Comparison of ENCODE assay signal across 9 cellular contexts in genomic region chr7:23811540-23811939, GRCh38.
A peak's percentile ranks its signal among the peaks of the same experiment; 100 is the strongest.
DNase-seq lines count a peak whose midpoint lies in the region; ATAC-seq, FAIRE-seq and TF ChIP-seq lines count a peak whose summit lies in the region.
"Had no signal": no experiment of that assay in that cellular context is flagged by ENCODE, and none has a peak within 500 bp of the region (broad histone marks: within the 10 kb centered on the region; RNA-seq: fewer than 3 reads in every experiment).

No MANE protein-coding gene starts in this region.

- WGBS in liver = 100% methylated on average over 1 of the region's 1 CpG

- H3K27me3 ChIP-seq in CD4-positive, alpha-beta T cell (ENCODE audit: control insufficient read depth, insufficient read depth, low read length) = no peaks in the 10 kb centered on the region
- H3K27me3 ChIP-seq in liver (ENCODE audit: control insufficient read depth in 4 of 4, insufficient read depth in 4 of 4, low read length in 3 of 4) = no peaks in the 10 kb centered on the region

- intact Hi-C loops in CD4-positive, alpha-beta T cell (cut with DNase I, micrococcal nuclease) = no loop called here
- intact Hi-C loops in activated CD4-positive, alpha-beta T cell treated with anti-CD3 and anti-CD28 coated beads, Interleukin-2, amount 10 ng/mL, durations not matched to agents 24 days and 14 days (cut with micrococcal nuclease) = no loop called here

- FAIRE-seq in urothelium cell line (lab: Jason Lieb, UNC) = no peak

- H3K27ac Mint-ChIP-seq in CD4-positive, alpha-beta T cell = no peak overlapping the region
- no peak overlapping the region for H3K27ac Mint-ChIP-seq in activated CD4-positive, alpha-beta T cell treated with anti-CD3 and anti-CD28 coated beads, Interleukin-2, amount 10 ng/mL, durations not matched to agents 24 days and 14 days

- CTCF ChIA-PET in CD4-positive, alpha-beta T cell (lab: Charles Lee) = no interaction called here

- no peaks in the 10 kb centered on the region for H3K36me3 Mint-ChIP-seq in CD4-positive, alpha-beta T cell (ENCODE audit: low read depth)
- no peaks in the 10 kb centered on the region for H3K36me3 Mint-ChIP-seq in activated CD4-positive, alpha-beta T cell treated with anti-CD3 and anti-CD28 coated beads, Interleukin-2, amount 10 ng/mL, durations not matched to agents 24 days and 14 days (ENCODE audit: low read depth)

- no peak overlapping the region for H3K9ac ChIP-seq in liver (ENCODE audit: low read depth in 1 of 2, low read length in 2 of 2)

- peaks cover 6% of the 10 kb centered on the region for H3K27me3 Mint-ChIP-seq in CD4-positive, alpha-beta T cell
- no peaks in the 10 kb centered on the region for H3K27me3 Mint-ChIP-seq in activated CD4-positive, alpha-beta T cell treated with anti-CD3 and anti-CD28 coated beads, Interleukin-2, amount 10 ng/mL, durations not matched to agents 24 days and 14 days

- no peaks in the 10 kb centered on the region for H3K36me3 ChIP-seq in liver (ENCODE audit: control insufficient read depth in 4 of 4, insufficient read depth in 3 of 4, low read depth in 1 of 4, low read length in 3 of 4)

- peaks cover 12% of the 10 kb centered on the region for H3K9me3 Mint-ChIP-seq in CD4-positive, alpha-beta T cell
- H3K9me3 Mint-ChIP-seq in activated CD4-positive, alpha-beta T cell treated with anti-CD3 and anti-CD28 coated beads, Interleukin-2, amount 10 ng/mL, durations not matched to agents 24 days and 14 days = no peaks in the 10 kb centered on the region

- TF ChIP-seq RAD21 in liver (IDR thresholded peaks at IDR 0.05) = no peak

- peak; percentile 24 for TF ChIP-seq CTCF in CD4-positive, alpha-beta T cell (IDR thresholded peaks at IDR 0.05)
- TF ChIP-seq CTCF in liver (IDR thresholded peaks at IDR 0.05; ENCODE audit: low read depth, low read length, missing input control) = peak; percentile 9

- POLR2A ChIA-PET in CD4-positive, alpha-beta T cell (lab: Charles Lee) = no interaction called here

- no peak overlapping the region for H3K4me3 Mint-ChIP-seq in CD4-positive, alpha-beta T cell
- H3K4me3 Mint-ChIP-seq in activated CD4-positive, alpha-beta T cell treated with anti-CD3 and anti-CD28 coated beads, Interleukin-2, amount 10 ng/mL, durations not matched to agents 24 days and 14 days = no peak overlapping the region

- no peaks in the 10 kb centered on the region for H3K9me3 ChIP-seq in CD4-positive, alpha-beta T cell (ENCODE audit: control insufficient read depth, low read length)
- H3K9me3 ChIP-seq in liver (ENCODE audit: control insufficient read depth in 4 of 4, low read length in 3 of 4) = peaks cover 0 to 4% (median 0%) of the 10 kb centered on the region in 4 donors

- ATAC-seq in CD4-positive, alpha-beta T cell (ENCODE audit: poor library complexity) = no peak
- ATAC-seq in GM18498 (IDR thresholded peaks at IDR 0.05; ENCODE audit: unreplicated experiment) = no peak
- ATAC-seq: esophagus mucosa had no signal

- no peak overlapping the region for H3K4me3 ChIP-seq in liver (ENCODE audit: low read depth in 1 of 3, low read length in 3 of 3)

- no peak for DNase-seq in CD4-positive, alpha-beta T cell
- DNase-seq in HT-29 (ENCODE audit: low spot score) (peak; percentile 31), SW480 (ENCODE audit: low spot score) (peak; percentile 20), SKM-1 (lab: John Stamatoyannopoulos, UW; ENCODE audit: unreplicated experiment) (no peak), urothelium cell line (ENCODE audit: low spot score) (no peak)
- DNase-seq in activated CD4-positive, alpha-beta T cell treated with anti-CD3 and anti-CD28 coated beads, Interleukin-2, amount 10 ng/mL, durations not matched to agents 24 days and 14 days = no peak

- no peak overlapping the region for H3K27ac ChIP-seq in CD4-positive, alpha-beta T cell (ENCODE audit: low read depth, low read length)
- no peak overlapping the region for H3K27ac ChIP-seq in liver (ENCODE audit: low read depth in 1 of 2, low read length in 2 of 2)

- H3K4me1 ChIP-seq in liver (ENCODE audit: control insufficient read depth in 4 of 4, insufficient read depth in 4 of 4, low read length in 3 of 4) = no peaks in the 10 kb centered on the region

- H3K4me1 Mint-ChIP-seq in CD4-positive, alpha-beta T cell (ENCODE audit: low read depth) = no peaks in the 10 kb centered on the region
- H3K4me1 Mint-ChIP-seq in activated CD4-positive, alpha-beta T cell treated with anti-CD3 and anti-CD28 coated beads, Interleukin-2, amount 10 ng/mL, durations not matched to agents 24 days and 14 days = peaks cover 2% of the 10 kb centered on the region

TF ChIP-seq in liver, 16 proteins besides CTCF, POLR2A, EP300 and RAD21:
- TF ChIP-seq NR2F2 (IDR thresholded peaks at IDR 0.05) (no peak), YY1 (IDR thresholded peaks at IDR 0.05) (no peak), GABPA (IDR thresholded peaks at IDR 0.05 in 1 of 2, conservative IDR thresholded peaks at IDR 0.05 in 1 of 2) (no peak), HNF4A (conservative IDR thresholded peaks at IDR 0.05) (no peak), FOXA2 (IDR thresholded peaks at IDR 0.05) (no peak), EGR1 (IDR thresholded peaks at IDR 0.05; ENCODE audit: low read depth in 2 of 2) (no peak), FOXA1 (IDR thresholded peaks at IDR 0.05) (no peak), TAF1 (conservative IDR thresholded peaks at IDR 0.05) (no peak), MAX (IDR thresholded peaks at IDR 0.05) (no peak), ATF3 (IDR thresholded peaks at IDR 0.05) (no peak), SP1 (IDR thresholded peaks at IDR 0.05) (no peak), JUND (IDR thresholded peaks at IDR 0.05) (no peak), HNF4G (IDR thresholded peaks at IDR 0.05) (no peak), RXRA (IDR thresholded peaks at IDR 0.05) (no peak), ZBTB33 (IDR thresholded peaks at IDR 0.05) (no peak), REST (IDR thresholded peaks at IDR 0.05) (no peak)

Comparison
In these comparisons a context has a peak if more than half of its experiments do, and no peak if none do; other contexts are left out.
1. DNase-seq: peak in HT-29 (single experiment) and SW480 (single experiment); none in CD4-positive, alpha-beta T cell (0 of 10), SKM-1 (single experiment), activated CD4-positive, alpha-beta T cell treated with anti-CD3 and anti-CD28 coated beads, Interleukin-2, amount 10 ng/mL, durations not matched to agents 24 days and 14 days (single experiment) and urothelium cell line (single experiment).